ENCODE assay signal across 2 cellular contexts in genomic region chr7:915291-916218, GRCh38.
TF ChIP-seq lines count a peak whose summit lies in the region.

No MANE protein-coding gene starts in this region.

TF ChIP-seq in WTC11, 78 proteins besides CTCF, POLR2A, EP300 and RAD21 (continued from another document):
- TF ChIP-seq PRDM15 (CRISPR knock-in tag; IDR thresholded peaks at IDR 0.05): peak; percentile 41; the same call in 1 of the 2 replicates

TF ChIP-seq in SK-N-SH, 30 proteins besides CTCF, POLR2A, EP300 and RAD21 (continued from another document):
- TF ChIP-seq PBX3 (IDR thresholded peaks at IDR 0.05) (no peak), USF2 (IDR thresholded peaks at IDR 0.05; ENCODE audit: borderline replicate concordance, low read depth, low read length) (no peak), MXI1 (IDR thresholded peaks at IDR 0.05; ENCODE audit: low read depth, low read length) (no peak), MEF2A (IDR thresholded peaks at IDR 0.05; ENCODE audit: borderline replicate concordance, low read depth) (no peak), TCF12 (IDR thresholded peaks at IDR 0.05) (no peak), TEAD4 (IDR thresholded peaks at IDR 0.05; ENCODE audit: borderline replicate concordance, insufficient read depth) (no peak), NFIC (IDR thresholded peaks at IDR 0.05; ENCODE audit: borderline replicate concordance) (no peak)
